ENCODE assay signal across 11 cellular contexts in the genomic region with DNA sequence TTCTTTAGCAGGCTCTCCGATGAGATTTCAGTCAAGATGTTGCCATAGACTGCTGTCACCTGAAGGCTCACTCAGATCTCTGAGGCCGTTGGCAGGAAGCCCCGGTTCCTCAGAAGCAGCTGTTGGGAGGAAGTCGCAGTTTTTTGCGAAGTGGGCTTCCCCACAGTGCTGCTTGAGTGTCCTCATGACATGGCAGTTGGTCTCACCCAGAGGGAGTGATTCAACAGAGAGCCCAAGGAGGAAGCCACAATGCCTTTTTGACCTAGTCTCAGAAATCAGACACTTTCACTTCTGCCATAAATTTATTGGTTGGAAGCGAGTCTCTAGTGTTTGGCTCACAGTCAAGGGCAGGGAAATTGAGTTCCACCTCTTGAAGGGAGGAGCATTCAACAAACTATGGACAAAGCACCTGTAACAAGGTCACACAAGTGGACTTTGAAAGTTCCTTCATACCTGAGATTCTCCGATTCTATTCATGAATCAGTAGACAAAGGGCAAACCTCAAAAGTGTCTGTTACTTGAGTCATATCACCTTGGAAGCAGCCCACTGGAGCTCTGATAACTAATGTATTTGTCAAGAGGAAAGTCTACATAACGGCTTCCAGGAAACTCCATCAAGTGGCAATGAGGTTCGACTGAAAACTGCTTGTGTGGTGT.
DNase-seq lines count a peak whose midpoint lies in the region; ATAC-seq and TF ChIP-seq lines count a peak whose summit lies in the region.
"Had no signal": no experiment of that assay in that cellular context is flagged by ENCODE, and none has a peak within 500 bp of the region (broad histone marks: within the 10 kb centered on the region; RNA-seq: fewer than 3 reads in every experiment).

No MANE protein-coding gene starts in this region.

- peak; percentile 41 to 42 for DNase-seq in Caco-2
- peak; percentile 24 for DNase-seq in NCI-H226
- DNase-seq in epithelial cell of proximal tubule (ENCODE audit: low read depth): peak; percentile 90
- no peak for DNase-seq in endothelial cell (ENCODE audit: low spot score)
- no peak for DNase-seq in prostate gland (ENCODE audit: low spot score)
- no peak for DNase-seq in NCI-H446 (lab: John Stamatoyannopoulos, UW)
- DNase-seq: aorta, DMS79 treated with DMSO at 0.1 percent for 48 hours, NCI-H1105 treated with DMSO at 0.1 percent for 48 hours had no signal

- CTCF ChIA-PET in Caco-2 (lab: Charles Lee): no interaction called here

- TF ChIP-seq CTCF in Caco-2 (IDR thresholded peaks at IDR 0.05; ENCODE audit: insufficient read depth in 1 of 2, low read depth in 1 of 2, low read length in 1 of 2, severe bottlenecking in 1 of 2, unreplicated experiment in 1 of 2): no peak
- no peak for TF ChIP-seq CTCF in epithelial cell of proximal tubule (conservative IDR thresholded peaks at IDR 0.05; ENCODE audit: low read depth, low read length)
- no peak for TF ChIP-seq CTCF in endothelial cell (IDR thresholded peaks at IDR 0.05; ENCODE audit: unreplicated experiment)
- no peak for TF ChIP-seq CTCF in prostate gland (IDR thresholded peaks at IDR 0.05)

- H3K4me1 Mint-ChIP-seq in Caco-2 (ENCODE audit: low read depth, unreplicated experiment) (peaks cover 13% of the 10 kb centered on the region), endothelial cell (ENCODE audit: unreplicated experiment) (peaks cover 4% of the 10 kb centered on the region)

- H3K27me3 ChIP-seq in Caco-2 (replicated peaks; ENCODE audit: control insufficient read depth, insufficient read depth, low read length) (no peaks in the 10 kb centered on the region), prostate gland (replicated peaks; ENCODE audit: insufficient read depth) (no peaks in the 10 kb centered on the region)

- POLR2A ChIA-PET in Caco-2 (lab: Charles Lee): no interaction called here

- no peaks in the 10 kb centered on the region for H3K36me3 ChIP-seq in Caco-2 (ENCODE audit: control insufficient read depth, insufficient read depth, low read length)
- no peaks in the 10 kb centered on the region for H3K36me3 ChIP-seq in prostate gland

- H3K36me3 Mint-ChIP-seq in Caco-2 (ENCODE audit: insufficient read depth, unreplicated experiment) (peaks cover 11% of the 10 kb centered on the region), endothelial cell (ENCODE audit: low read depth, unreplicated experiment) (no peaks in the 10 kb centered on the region)

- intact Hi-C loops in Caco-2 (cut with micrococcal nuclease; ENCODE audit: unreplicated experiment) (loop anchor here (5.0 kb wide), 1 partner anchor 93 kb away; no protein-coding TSS in a partner anchor), prostate gland (cut with DNase I) (no loop called here)

- peaks cover 17% of the 10 kb centered on the region for H3K4me1 ChIP-seq in Caco-2
- no peaks in the 10 kb centered on the region for H3K4me1 ChIP-seq in prostate gland (replicated peaks)

- no peak for TF ChIP-seq POLR2A in prostate gland (IDR thresholded peaks at IDR 0.05)

- no TSS peak for BruUV-seq in Caco-2 (replicated peaks; lab: Mats Ljungman, UMichigan)

- ATAC-seq in GM21381 (IDR thresholded peaks at IDR 0.05; ENCODE audit: unreplicated experiment): peak; percentile 58
- no peak for ATAC-seq in HG02623 (IDR thresholded peaks at IDR 0.05; ENCODE audit: unreplicated experiment)

- H3K27ac Mint-ChIP-seq in Caco-2 (ENCODE audit: unreplicated experiment): peak overlapping the region; percentile 64
- H3K27ac Mint-ChIP-seq in endothelial cell (ENCODE audit: unreplicated experiment): no peak overlapping the region

- 94% methylated on average over 9 of the region's 9 CpGs for WGBS in prostate gland

- H3K4me3 Mint-ChIP-seq in Caco-2 (ENCODE audit: unreplicated experiment): peak overlapping the region; percentile 18
- H3K4me3 Mint-ChIP-seq in endothelial cell (ENCODE audit: unreplicated experiment): no peak overlapping the region

- H3K27me3 Mint-ChIP-seq in Caco-2 (ENCODE audit: insufficient read depth, unreplicated experiment): no peaks in the 10 kb centered on the region
- H3K27me3 Mint-ChIP-seq in endothelial cell (ENCODE audit: unreplicated experiment): no peaks in the 10 kb centered on the region

- H3K27ac ChIP-seq in prostate gland: no peak overlapping the region

- no peaks in the 10 kb centered on the region for H3K9me3 Mint-ChIP-seq in Caco-2 (ENCODE audit: unreplicated experiment)
- H3K9me3 Mint-ChIP-seq in endothelial cell (ENCODE audit: unreplicated experiment): no peaks in the 10 kb centered on the region

- H3K4me3 ChIP-seq in Caco-2 (ENCODE audit: low read depth, low read length) (no peak overlapping the region), epithelial cell of proximal tubule (ENCODE audit: low read depth, low read length) (no peak overlapping the region), prostate gland (no peak overlapping the region)

- no peaks in the 10 kb centered on the region for H3K9me3 ChIP-seq in Caco-2
- H3K9me3 ChIP-seq in prostate gland: no peaks in the 10 kb centered on the region

Comparison
In these comparisons a context has a peak if more than half of its experiments do, and no peak if none do; other contexts are left out.
1. DNase-seq: peak in Caco-2 (2 of 2), NCI-H226 (single experiment) and epithelial cell of proximal tubule (single experiment); none in endothelial cell (single experiment), prostate gland (single experiment) and NCI-H446 (0 of 2).